In the genomic region with DNA sequence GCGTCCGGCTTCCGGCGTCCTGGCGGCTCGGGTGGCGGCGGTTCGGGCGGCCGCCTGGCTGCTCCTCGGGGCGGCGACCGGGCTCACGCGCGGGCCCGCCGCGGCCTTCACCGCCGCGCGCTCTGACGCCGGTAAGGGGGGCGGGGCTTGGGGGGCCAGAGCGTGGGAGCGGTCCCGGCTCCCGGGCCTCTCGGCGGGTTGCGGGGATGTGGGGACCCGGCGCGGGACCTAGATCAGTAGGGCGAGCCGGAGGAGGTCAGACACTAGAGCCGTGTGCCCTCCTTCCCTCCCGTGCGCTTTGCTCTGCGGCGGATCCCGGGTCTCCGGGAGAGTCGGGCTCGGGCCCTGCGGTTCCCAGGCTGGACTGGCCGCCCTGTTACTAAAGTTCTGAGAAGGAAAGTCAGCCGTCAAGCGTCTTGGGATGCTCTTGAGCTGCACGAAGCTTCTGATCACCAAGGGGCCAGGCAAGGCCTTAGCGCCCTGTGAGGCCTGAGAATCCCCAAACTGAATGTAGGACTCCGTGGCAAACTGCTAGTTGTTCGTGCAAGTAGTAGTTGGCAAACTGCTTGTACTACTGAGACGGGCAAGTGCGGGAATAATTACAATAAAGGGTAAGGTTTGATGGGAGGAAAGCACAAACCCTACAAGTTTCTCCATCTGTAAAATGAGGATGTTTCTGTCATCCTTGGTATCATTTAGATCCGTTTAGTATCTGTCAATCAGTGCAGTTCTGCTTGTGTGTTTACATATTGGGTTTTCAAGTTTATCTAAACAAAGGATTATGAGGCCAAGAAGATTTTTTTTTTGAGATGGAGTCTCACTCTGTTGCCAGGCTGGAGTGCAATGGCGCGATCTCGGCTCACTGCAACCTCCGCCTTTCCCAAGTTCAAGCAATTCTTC, we compare ENCODE assay signal across 1 cellular context.
TF ChIP-seq lines count a peak whose summit lies in the region.

No MANE protein-coding gene starts in this region.

TF ChIP-seq in HepG2, 621 proteins besides CTCF, POLR2A, EP300 and RAD21 (continues in another document):
- TF ChIP-seq, protein P1, sequence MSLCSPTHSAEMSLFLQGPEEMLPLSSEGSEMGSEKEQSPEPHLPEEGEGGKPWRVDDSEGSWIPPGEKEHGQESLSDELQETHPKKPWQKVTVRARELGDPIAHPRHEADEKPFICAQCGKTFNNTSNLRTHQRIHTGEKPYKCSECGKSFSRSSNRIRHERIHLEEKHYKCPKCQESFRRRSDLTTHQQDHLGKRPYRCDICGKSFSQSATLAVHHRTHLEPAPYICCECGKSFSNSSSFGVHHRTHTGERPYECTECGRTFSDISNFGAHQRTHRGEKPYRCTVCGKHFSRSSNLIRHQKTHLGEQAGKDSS (CRISPR knock-in tag; IDR thresholded peaks at IDR 0.05; ENCODE audit: borderline replicate concordance, low read depth), result no peak
- TF ChIP-seq HNRNPK (IDR thresholded peaks at IDR 0.05; ENCODE audit: low read depth, low read length, poor library complexity, severe bottlenecking) (no peak), ZFP41 (CRISPR knock-in tag; IDR thresholded peaks at IDR 0.05; ENCODE audit: borderline replicate concordance) (no peak), ATF1 (CRISPR knock-in tag; IDR thresholded peaks at IDR 0.05) (no peak), CREB1 (IDR thresholded peaks at IDR 0.05) (no peak), CREB1 (CRISPR knock-in tag; IDR thresholded peaks at IDR 0.05) (0 out of 2 replicates have a peak, but pooled peaks have one; percentile 14), SSRP1 (CRISPR knock-in tag; IDR thresholded peaks at IDR 0.05) (no peak), SALL1 (CRISPR knock-in tag; IDR thresholded peaks at IDR 0.05) (no peak), ZFY (CRISPR knock-in tag; IDR thresholded peaks at IDR 0.05) (peak; percentile 40), RBM39 (IDR thresholded peaks at IDR 0.05; ENCODE audit: low read depth, low read length, poor library complexity, severe bottlenecking) (no peak), PTBP1 (IDR thresholded peaks at IDR 0.05; ENCODE audit: low read depth, low read length, poor library complexity, severe bottlenecking) (no peak), HNRNPUL1 (IDR thresholded peaks at IDR 0.05; ENCODE audit: low read depth, low read length) (no peak), ZNF746 (CRISPR knock-in tag; IDR thresholded peaks at IDR 0.05) (0 out of 2 replicates have a peak, but pooled peaks have one; percentile 25), ZMYM4 (CRISPR knock-in tag; IDR thresholded peaks at IDR 0.05) (0 out of 2 replicates have a peak, but pooled peaks have one; percentile 2), ELF3 (CRISPR knock-in tag; IDR thresholded peaks at IDR 0.05) (0 out of 2 replicates have a peak, but pooled peaks have one; percentile 2), MAZ (IDR thresholded peaks at IDR 0.05; ENCODE audit: borderline replicate concordance, low read depth, low read length) (no peak; the same call in 1 of the 2 replicates), MAZ (CRISPR knock-in tag; IDR thresholded peaks at IDR 0.05; ENCODE audit: low read depth) (0 out of 2 replicates have a peak, but pooled peaks have one; percentile 10), CBX2 (IDR thresholded peaks at IDR 0.05; ENCODE audit: low read depth, low read length) (no peak), CBX2 (CRISPR knock-in tag; IDR thresholded peaks at IDR 0.05; ENCODE audit: low read depth) (no peak), BRD4 (CRISPR knock-in tag; IDR thresholded peaks at IDR 0.05) (no peak), MAF1 (CRISPR knock-in tag; IDR thresholded peaks at IDR 0.05; ENCODE audit: borderline replicate concordance) (no peak), SRF (IDR thresholded peaks at IDR 0.05; ENCODE audit: low read depth, low read length) (no peak), KAT8 (CRISPR knock-in tag; IDR thresholded peaks at IDR 0.05) (no peak), NPAS2 (CRISPR knock-in tag; IDR thresholded peaks at IDR 0.05; ENCODE audit: borderline replicate concordance) (no peak), ZNF652 (CRISPR knock-in tag; IDR thresholded peaks at IDR 0.05; ENCODE audit: borderline replicate concordance, low read depth) (no peak), PITX1 (CRISPR knock-in tag; IDR thresholded peaks at IDR 0.05) (no peak; the same call in 1 of the 2 replicates), ZFX (CRISPR knock-in tag; IDR thresholded peaks at IDR 0.05; ENCODE audit: low read depth) (peak; percentile 45; the same call in 1 of the 2 replicates), CREM (IDR thresholded peaks at IDR 0.05) (no peak), CREM (CRISPR knock-in tag; IDR thresholded peaks at IDR 0.05) (no peak), RBAK (CRISPR knock-in tag; IDR thresholded peaks at IDR 0.05) (no peak), THAP11 (CRISPR knock-in tag; IDR thresholded peaks at IDR 0.05) (no peak), SP5 (CRISPR knock-in tag; IDR thresholded peaks at IDR 0.05; ENCODE audit: borderline replicate concordance, low read depth) (no peak), ADNP (CRISPR knock-in tag; IDR thresholded peaks at IDR 0.05) (no peak), ZSCAN31 (CRISPR knock-in tag; IDR thresholded peaks at IDR 0.05; ENCODE audit: low read depth) (peak; percentile 22; the same call in 1 of the 2 replicates), IRX3 (CRISPR knock-in tag; IDR thresholded peaks at IDR 0.05; ENCODE audit: borderline replicate concordance, low read depth) (no peak), ZNF432 (CRISPR knock-in tag; IDR thresholded peaks at IDR 0.05; ENCODE audit: borderline replicate concordance) (no peak), HDAC2 (CRISPR knock-in tag; IDR thresholded peaks at IDR 0.05) (no peak), JUND (CRISPR knock-in tag; IDR thresholded peaks at IDR 0.05) (no peak), KMT2B (CRISPR knock-in tag; IDR thresholded peaks at IDR 0.05) (peak; percentile 9; the same call in 1 of the 2 replicates)
- TF ChIP-seq, protein P2, sequence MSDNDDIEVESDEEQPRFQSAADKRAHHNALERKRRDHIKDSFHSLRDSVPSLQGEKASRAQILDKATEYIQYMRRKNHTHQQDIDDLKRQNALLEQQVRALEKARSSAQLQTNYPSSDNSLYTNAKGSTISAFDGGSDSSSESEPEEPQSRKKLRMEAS (IDR thresholded peaks at IDR 0.05), result peak; percentile 6; the same call in 1 of the 2 replicates
- TF ChIP-seq, protein P3, sequence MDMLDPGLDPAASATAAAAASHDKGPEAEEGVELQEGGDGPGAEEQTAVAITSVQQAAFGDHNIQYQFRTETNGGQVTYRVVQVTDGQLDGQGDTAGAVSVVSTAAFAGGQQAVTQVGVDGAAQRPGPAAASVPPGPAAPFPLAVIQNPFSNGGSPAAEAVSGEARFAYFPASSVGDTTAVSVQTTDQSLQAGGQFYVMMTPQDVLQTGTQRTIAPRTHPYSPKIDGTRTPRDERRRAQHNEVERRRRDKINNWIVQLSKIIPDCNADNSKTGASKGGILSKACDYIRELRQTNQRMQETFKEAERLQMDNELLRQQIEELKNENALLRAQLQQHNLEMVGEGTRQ (IDR thresholded peaks at IDR 0.05; ENCODE audit: low read depth, low read length), result no peak
- TF ChIP-seq, protein P3 (CRISPR knock-in tag; IDR thresholded peaks at IDR 0.05; ENCODE audit: borderline replicate concordance), result 0 out of 2 replicates have a peak, but pooled peaks have one; percentile 36
- TF ChIP-seq, protein P4, sequence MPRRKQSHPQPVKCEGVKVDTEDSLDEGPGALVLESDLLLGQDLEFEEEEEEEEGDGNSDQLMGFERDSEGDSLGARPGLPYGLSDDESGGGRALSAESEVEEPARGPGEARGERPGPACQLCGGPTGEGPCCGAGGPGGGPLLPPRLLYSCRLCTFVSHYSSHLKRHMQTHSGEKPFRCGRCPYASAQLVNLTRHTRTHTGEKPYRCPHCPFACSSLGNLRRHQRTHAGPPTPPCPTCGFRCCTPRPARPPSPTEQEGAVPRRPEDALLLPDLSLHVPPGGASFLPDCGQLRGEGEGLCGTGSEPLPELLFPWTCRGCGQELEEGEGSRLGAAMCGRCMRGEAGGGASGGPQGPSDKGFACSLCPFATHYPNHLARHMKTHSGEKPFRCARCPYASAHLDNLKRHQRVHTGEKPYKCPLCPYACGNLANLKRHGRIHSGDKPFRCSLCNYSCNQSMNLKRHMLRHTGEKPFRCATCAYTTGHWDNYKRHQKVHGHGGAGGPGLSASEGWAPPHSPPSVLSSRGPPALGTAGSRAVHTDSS (CRISPR knock-in tag; conservative IDR thresholded peaks at IDR 0.05), result no peak
- TF ChIP-seq, protein P5, sequence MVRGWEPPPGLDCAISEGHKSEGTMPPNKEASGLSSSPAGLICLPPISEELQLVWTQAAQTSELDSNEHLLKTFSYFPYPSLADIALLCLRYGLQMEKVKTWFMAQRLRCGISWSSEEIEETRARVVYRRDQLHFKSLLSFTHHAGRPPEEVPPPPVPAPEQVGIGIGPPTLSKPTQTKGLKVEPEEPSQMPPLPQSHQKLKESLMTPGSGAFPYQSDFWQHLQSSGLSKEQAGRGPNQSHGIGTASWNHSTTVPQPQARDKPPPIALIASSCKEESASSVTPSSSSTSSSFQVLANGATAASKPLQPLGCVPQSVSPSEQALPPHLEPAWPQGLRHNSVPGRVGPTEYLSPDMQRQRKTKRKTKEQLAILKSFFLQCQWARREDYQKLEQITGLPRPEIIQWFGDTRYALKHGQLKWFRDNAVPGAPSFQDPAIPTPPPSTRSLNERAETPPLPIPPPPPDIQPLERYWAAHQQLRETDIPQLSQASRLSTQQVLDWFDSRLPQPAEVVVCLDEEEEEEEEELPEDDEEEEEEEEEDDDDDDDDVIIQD (CRISPR knock-in tag; IDR thresholded peaks at IDR 0.05; ENCODE audit: low read depth), result no peak
- TF ChIP-seq, protein P6, sequence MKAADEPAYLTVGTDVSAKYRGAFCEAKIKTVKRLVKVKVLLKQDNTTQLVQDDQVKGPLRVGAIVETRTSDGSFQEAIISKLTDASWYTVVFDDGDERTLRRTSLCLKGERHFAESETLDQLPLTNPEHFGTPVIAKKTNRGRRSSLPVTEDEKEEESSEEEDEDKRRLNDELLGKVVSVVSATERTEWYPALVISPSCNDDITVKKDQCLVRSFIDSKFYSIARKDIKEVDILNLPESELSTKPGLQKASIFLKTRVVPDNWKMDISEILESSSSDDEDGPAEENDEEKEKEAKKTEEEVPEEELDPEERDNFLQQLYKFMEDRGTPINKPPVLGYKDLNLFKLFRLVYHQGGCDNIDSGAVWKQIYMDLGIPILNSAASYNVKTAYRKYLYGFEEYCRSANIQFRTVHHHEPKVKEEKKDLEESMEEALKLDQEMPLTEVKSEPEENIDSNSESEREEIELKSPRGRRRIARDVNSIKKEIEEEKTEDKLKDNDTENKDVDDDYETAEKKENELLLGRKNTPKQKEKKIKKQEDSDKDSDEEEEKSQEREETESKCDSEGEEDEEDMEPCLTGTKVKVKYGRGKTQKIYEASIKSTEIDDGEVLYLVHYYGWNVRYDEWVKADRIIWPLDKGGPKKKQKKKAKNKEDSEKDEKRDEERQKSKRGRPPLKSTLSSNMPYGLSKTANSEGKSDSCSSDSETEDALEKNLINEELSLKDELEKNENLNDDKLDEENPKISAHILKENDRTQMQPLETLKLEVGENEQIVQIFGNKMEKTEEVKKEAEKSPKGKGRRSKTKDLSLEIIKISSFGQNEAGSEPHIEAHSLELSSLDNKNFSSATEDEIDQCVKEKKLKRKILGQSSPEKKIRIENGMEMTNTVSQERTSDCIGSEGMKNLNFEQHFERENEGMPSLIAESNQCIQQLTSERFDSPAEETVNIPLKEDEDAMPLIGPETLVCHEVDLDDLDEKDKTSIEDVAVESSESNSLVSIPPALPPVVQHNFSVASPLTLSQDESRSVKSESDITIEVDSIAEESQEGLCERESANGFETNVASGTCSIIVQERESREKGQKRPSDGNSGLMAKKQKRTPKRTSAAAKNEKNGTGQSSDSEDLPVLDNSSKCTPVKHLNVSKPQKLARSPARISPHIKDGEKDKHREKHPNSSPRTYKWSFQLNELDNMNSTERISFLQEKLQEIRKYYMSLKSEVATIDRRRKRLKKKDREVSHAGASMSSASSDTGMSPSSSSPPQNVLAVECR (CRISPR knock-in tag; IDR thresholded peaks at IDR 0.05; ENCODE audit: borderline replicate concordance), result no peak
- TF ChIP-seq, protein P7, sequence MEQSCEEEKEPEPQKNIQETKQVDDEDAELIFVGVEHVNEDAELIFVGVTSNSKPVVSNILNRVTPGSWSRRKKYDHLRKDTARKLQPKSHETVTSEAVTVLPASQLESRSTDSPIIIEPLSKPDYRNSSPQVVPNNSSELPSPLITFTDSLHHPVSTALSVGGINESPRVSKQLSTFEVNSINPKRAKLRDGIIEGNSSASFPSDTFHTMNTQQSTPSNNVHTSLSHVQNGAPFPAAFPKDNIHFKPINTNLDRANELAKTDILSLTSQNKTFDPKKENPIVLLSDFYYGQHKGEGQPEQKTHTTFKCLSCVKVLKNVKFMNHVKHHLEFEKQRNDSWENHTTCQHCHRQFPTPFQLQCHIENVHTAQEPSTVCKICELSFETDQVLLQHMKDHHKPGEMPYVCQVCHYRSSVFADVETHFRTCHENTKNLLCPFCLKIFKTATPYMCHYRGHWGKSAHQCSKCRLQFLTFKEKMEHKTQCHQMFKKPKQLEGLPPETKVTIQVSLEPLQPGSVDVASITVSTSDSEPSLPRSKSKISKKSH (CRISPR knock-in tag; IDR thresholded peaks at IDR 0.05; ENCODE audit: borderline replicate concordance), result 0 out of 2 replicates have a peak, but pooled peaks have one; percentile 21
- TF ChIP-seq, protein P8, sequence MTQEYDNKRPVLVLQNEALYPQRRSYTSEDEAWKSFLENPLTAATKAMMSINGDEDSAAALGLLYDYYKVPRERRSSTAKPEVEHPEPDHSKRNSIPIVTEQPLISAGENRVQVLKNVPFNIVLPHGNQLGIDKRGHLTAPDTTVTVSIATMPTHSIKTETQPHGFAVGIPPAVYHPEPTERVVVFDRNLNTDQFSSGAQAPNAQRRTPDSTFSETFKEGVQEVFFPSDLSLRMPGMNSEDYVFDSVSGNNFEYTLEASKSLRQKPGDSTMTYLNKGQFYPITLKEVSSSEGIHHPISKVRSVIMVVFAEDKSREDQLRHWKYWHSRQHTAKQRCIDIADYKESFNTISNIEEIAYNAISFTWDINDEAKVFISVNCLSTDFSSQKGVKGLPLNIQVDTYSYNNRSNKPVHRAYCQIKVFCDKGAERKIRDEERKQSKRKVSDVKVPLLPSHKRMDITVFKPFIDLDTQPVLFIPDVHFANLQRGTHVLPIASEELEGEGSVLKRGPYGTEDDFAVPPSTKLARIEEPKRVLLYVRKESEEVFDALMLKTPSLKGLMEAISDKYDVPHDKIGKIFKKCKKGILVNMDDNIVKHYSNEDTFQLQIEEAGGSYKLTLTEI (CRISPR knock-in tag; conservative IDR thresholded peaks at IDR 0.05), result no peak
